ENCODE assay signal across 11 cellular contexts in the genomic region with DNA sequence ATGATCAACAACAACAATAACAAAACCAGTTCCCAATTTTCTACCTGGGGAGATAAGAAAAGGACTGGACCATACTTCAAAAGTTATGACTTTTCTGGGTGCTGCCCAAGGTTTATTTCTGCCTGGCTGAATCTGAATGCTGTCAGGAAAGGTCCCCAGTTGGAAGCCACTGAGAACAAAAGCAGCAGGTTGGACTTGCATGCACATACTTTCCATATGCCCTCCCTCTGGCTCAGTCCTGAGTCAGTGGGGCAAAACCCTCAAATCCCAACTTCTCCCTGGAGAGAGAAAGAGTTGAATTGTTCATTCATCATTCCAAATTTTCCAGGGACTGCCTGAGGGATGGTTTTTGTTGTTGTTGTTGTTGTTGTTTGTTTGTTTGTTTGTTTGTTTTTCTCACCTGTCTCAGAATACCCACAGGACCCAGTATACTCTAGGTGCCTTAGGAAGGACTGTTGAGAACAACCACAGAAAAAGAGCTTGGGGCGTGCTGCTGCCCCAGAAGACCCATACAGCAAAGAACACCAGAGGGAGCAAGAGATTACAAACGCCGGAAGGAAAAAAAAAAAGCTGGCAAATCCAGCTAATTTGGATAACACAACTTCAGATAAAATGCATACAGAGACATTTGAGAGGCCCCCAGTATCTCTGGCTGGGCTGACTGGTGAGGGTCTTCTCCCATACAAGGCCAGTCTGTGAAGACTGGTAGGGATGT.
DNase-seq lines count a peak whose midpoint lies in the region; ATAC-seq, FAIRE-seq and TF ChIP-seq lines count a peak whose summit lies in the region.
"Had no signal": no experiment of that assay in that cellular context is flagged by ENCODE, and none has a peak within 500 bp of the region (broad histone marks: within the 10 kb centered on the region; RNA-seq: fewer than 3 reads in every experiment).

No MANE protein-coding gene starts in this region.

- H3K27me3 Mint-ChIP-seq in HFFc6 (ENCODE audit: insufficient read depth) = peaks cover 2% of the 10 kb centered on the region; the same call in 1 of the 2 replicates
- peaks cover 0 to 6% of the 10 kb centered on the region in 2 donors for H3K27me3 Mint-ChIP-seq in effector memory CD8-positive, alpha-beta T cell

- H4K20me1 ChIP-seq in keratinocyte (ENCODE audit: control insufficient read depth, extremely low read depth, insufficient read depth, low read length) = no peaks in the 10 kb centered on the region

- H3K79me2 ChIP-seq in keratinocyte (ENCODE audit: control insufficient read depth, insufficient read depth, low read length) = no peaks in the 10 kb centered on the region

- no peaks in the 10 kb centered on the region for H3K4me1 Mint-ChIP-seq in HFFc6 (ENCODE audit: low read depth)
- no peaks in the 10 kb centered on the region for H3K4me1 Mint-ChIP-seq in effector memory CD8-positive, alpha-beta T cell (ENCODE audit: low read depth in 2 of 2)

- H3K4me3 Mint-ChIP-seq in HFFc6 = no peak overlapping the region
- H3K4me3 Mint-ChIP-seq in effector memory CD8-positive, alpha-beta T cell = no peak overlapping the region

- no peak overlapping the region for H2AFZ ChIP-seq in keratinocyte (ENCODE audit: control insufficient read depth, low read length)

- H3K4me1 ChIP-seq in BE2C (no peaks in the 10 kb centered on the region), keratinocyte (ENCODE audit: control insufficient read depth, extremely low read depth, insufficient read depth, low read length) (no peaks in the 10 kb centered on the region)
- H3K4me1 ChIP-seq in effector memory CD4-positive, alpha-beta T cell (ENCODE audit: control insufficient read depth, insufficient read depth, low read length, poor library complexity, severe bottlenecking) = no peaks in the 10 kb centered on the region

- peak; percentile 62 for TF ChIP-seq CTCF in BE2C (IDR thresholded peaks at IDR 0.05; ENCODE audit: low read depth, low read length)
- peak; percentile 70 for TF ChIP-seq CTCF in HFFc6 (IDR thresholded peaks at IDR 0.05)
- peak in 2 of 3 experiments; percentile 19 to 55 for TF ChIP-seq CTCF in keratinocyte (optimal IDR thresholded peaks at IDR 0.05 in 1 of 3, IDR thresholded peaks at IDR 0.05 in 1 of 3, conservative IDR thresholded peaks at IDR 0.05 in 1 of 3; ENCODE audit: extremely low read depth in 1 of 3, insufficient read depth in 2 of 3, low read length in 3 of 3)

- dilution Hi-C loops in keratinocyte (cut with MboI; ENCODE audit: extremely low pct_ligation_motif_present, low sequenced_read_pairs) = no loop called here

- H3K4me3 ChIP-seq in BE2C (ENCODE audit: low read depth, low read length) = no peak overlapping the region
- no peak overlapping the region for H3K4me3 ChIP-seq in keratinocyte (ENCODE audit: control insufficient read depth in 2 of 3, extremely low read depth in 1 of 3, insufficient read depth in 2 of 3, low read depth in 1 of 3, low read length in 3 of 3)
- no peak overlapping the region for H3K4me3 ChIP-seq in effector memory CD4-positive, alpha-beta T cell (ENCODE audit: insufficient read depth, low read depth, low read length, poor library complexity, severe bottlenecking)
- H3K4me3 ChIP-seq: skin epidermis had no signal

- no peaks in the 10 kb centered on the region for H3K36me3 ChIP-seq in BE2C
- no peaks in the 10 kb centered on the region for H3K36me3 ChIP-seq in keratinocyte (ENCODE audit: control insufficient read depth in 2 of 2, extremely low read depth in 1 of 2, insufficient read depth in 2 of 2, low read length in 2 of 2)
- H3K36me3 ChIP-seq in effector memory CD4-positive, alpha-beta T cell (ENCODE audit: control insufficient read depth, insufficient read depth, low read length) = no peaks in the 10 kb centered on the region

- no peak for ATAC-seq in effector memory CD8-positive, alpha-beta T cell (replicated peaks)

- H3K27ac ChIP-seq in keratinocyte (ENCODE audit: control insufficient read depth, insufficient read depth, low read length) = no peak overlapping the region
- H3K27ac ChIP-seq in effector memory CD4-positive, alpha-beta T cell (ENCODE audit: insufficient read depth, low read length, poor library complexity, severe bottlenecking) = no peak overlapping the region
- H3K27ac ChIP-seq: HL-60, skin epidermis had no signal

- FAIRE-seq in keratinocyte (lab: Jason Lieb, UNC) = no peak
- FAIRE-seq: endometrium had no signal

- H3K27ac Mint-ChIP-seq in HFFc6 = no peak overlapping the region
- H3K27ac Mint-ChIP-seq in effector memory CD8-positive, alpha-beta T cell = no peak overlapping the region

- H3K9ac ChIP-seq in keratinocyte (ENCODE audit: control insufficient read depth, extremely low read depth, insufficient read depth, low read length) = no peak overlapping the region

- no peaks in the 10 kb centered on the region for H3K9me3 Mint-ChIP-seq in HFFc6
- H3K9me3 Mint-ChIP-seq in effector memory CD8-positive, alpha-beta T cell = peaks cover 4 to 6% of the 10 kb centered on the region in 2 donors

- no peak overlapping the region for H3K4me2 ChIP-seq in keratinocyte (ENCODE audit: control insufficient read depth, extremely low read depth, insufficient read depth, low read depth, low read length)

- no peaks in the 10 kb centered on the region for H3K36me3 Mint-ChIP-seq in HFFc6 (ENCODE audit: low read depth)
- H3K36me3 Mint-ChIP-seq in effector memory CD8-positive, alpha-beta T cell (ENCODE audit: insufficient read depth) = no peaks in the 10 kb centered on the region

- DNase-seq in BE2C = no peak
- DNase-seq in HFFc6 = no peak
- peak; percentile 10 for DNase-seq in SW480 (ENCODE audit: low spot score)
- DNase-seq in keratinocyte (ENCODE audit: low read depth, low spot score) = no peak
- no peak for DNase-seq in effector memory CD8-positive, alpha-beta T cell
- no peak for DNase-seq in stimulated activated CD4-positive, alpha-beta T cell treated with anti-CD3 and anti-CD28 coated beads, Interleukin-1b, Interleukin-23, amount 100 ng/mL, for 48 hours
- DNase-seq in effector memory CD4-positive, alpha-beta T cell = no peak
- DNase-seq in GF-D8 (lab: John Stamatoyannopoulos, UW) = no peak

- H3K27me3 ChIP-seq in BE2C (peaks cover 9% of the 10 kb centered on the region; the same call in 1 of the 2 replicates), keratinocyte (ENCODE audit: control insufficient read depth, extremely low read depth, insufficient read depth, low read length) (peaks cover 6% of the 10 kb centered on the region)
- no peaks in the 10 kb centered on the region for H3K27me3 ChIP-seq in effector memory CD4-positive, alpha-beta T cell (replicated peaks; ENCODE audit: control insufficient read depth, insufficient read depth, low read length, poor library complexity, severe bottlenecking)

- H3K9me3 ChIP-seq in BE2C (no peaks in the 10 kb centered on the region), keratinocyte (ENCODE audit: control insufficient read depth, low read depth, low read length) (no peaks in the 10 kb centered on the region)
- no peaks in the 10 kb centered on the region for H3K9me3 ChIP-seq in effector memory CD4-positive, alpha-beta T cell (ENCODE audit: control insufficient read depth, low read length)

- H3K9me1 ChIP-seq in keratinocyte (ENCODE audit: control insufficient read depth, extremely low read depth, insufficient read depth, low read length) = no peaks in the 10 kb centered on the region
